Comparison of ENCODE assay signal across 8 cellular contexts in genomic region chr7:101243786-101244384, GRCh38. TPM values are rescaled to one million over a fixed set of nuclear protein-coding genes. Genes with fewer than 3 reads are reported as not detected.
DNase-seq lines count a peak whose midpoint lies in the region; ATAC-seq and TF ChIP-seq lines count a peak whose summit lies in the region.

No MANE protein-coding gene starts in this region.

- H3K4me1 ChIP-seq in NT2/D1 (ENCODE audit: insufficient read depth, insufficient read length) (peaks cover 7% of the 10 kb centered on the region), uterus (peaks cover 7 to 11% of the 10 kb centered on the region in 2 donors)

- H3K4me1 Mint-ChIP-seq in dendritic cell treated with granulocyte-macrophage colony-stimulating factor and Interleukin-4, amounts not matched to agents 40 ng/mL and 50 ng/mL, for 4 days (ENCODE audit: low read depth) = peaks cover 60% of the 10 kb centered on the region

- peaks cover 15% of the 10 kb centered on the region for H3K27me3 Mint-ChIP-seq in dendritic cell treated with granulocyte-macrophage colony-stimulating factor and Interleukin-4, amounts not matched to agents 40 ng/mL and 50 ng/mL, for 4 days

- H3K4me3 ChIP-seq in NT2/D1 (ENCODE audit: insufficient read length, low read depth) (peak overlapping the region; percentile 98), uterus (peak overlapping the region; percentile 85 to 92)

- peaks cover 51% of the 10 kb centered on the region for H3K36me3 ChIP-seq in NT2/D1 (ENCODE audit: insufficient read depth, insufficient read length, low read length)
- no peaks in the 10 kb centered on the region for H3K36me3 ChIP-seq in uterus

- peak overlapping the region; percentile 94 for H3K27ac Mint-ChIP-seq in dendritic cell treated with granulocyte-macrophage colony-stimulating factor and Interleukin-4, amounts not matched to agents 40 ng/mL and 50 ng/mL, for 4 days

- H3K9me3 ChIP-seq in NT2/D1 (ENCODE audit: insufficient read depth, low read length) (no peaks in the 10 kb centered on the region), uterus (no peaks in the 10 kb centered on the region)

- no peak for ATAC-seq in GM21825 (IDR thresholded peaks at IDR 0.05; ENCODE audit: unreplicated experiment)

- intact Hi-C loops in dendritic cell treated with granulocyte-macrophage colony-stimulating factor and Interleukin-4, amounts not matched to agents 40 ng/mL and 50 ng/mL, for 4 days (cut with micrococcal nuclease) = loop anchor here (1.0 to 5.0 kb wide), 3 partner anchors 8 to 97 kb away; partner anchors contain the start of gene PLOD3
- intact Hi-C loops in uterus (cut with DNase I; ENCODE audit: low total_unique reads) = no loop called here

- no peaks in the 10 kb centered on the region for H3K9me3 Mint-ChIP-seq in dendritic cell treated with granulocyte-macrophage colony-stimulating factor and Interleukin-4, amounts not matched to agents 40 ng/mL and 50 ng/mL, for 4 days

- H3K36me3 Mint-ChIP-seq in dendritic cell treated with granulocyte-macrophage colony-stimulating factor and Interleukin-4, amounts not matched to agents 40 ng/mL and 50 ng/mL, for 4 days (ENCODE audit: low read depth) = peaks cover 67% of the 10 kb centered on the region

- DNase-seq in NCI-H2029 (lab: John Stamatoyannopoulos, UW) (peak; percentile 43), NCI-H2029 treated with DMSO at 0.1 percent for 48 hours (lab: John Stamatoyannopoulos, UW) (no peak), NT2/D1 (ENCODE audit: low read depth, low spot score) (no peak), mesenteric fat pad (ENCODE audit: low spot score) (peak; percentile 96), uterus (peak in 1 of 2 donors; percentile 81), NCI-H1048 (lab: John Stamatoyannopoulos, UW) (no peak)

- TF ChIP-seq CTCF in uterus (IDR thresholded peaks at IDR 0.05) = peak in 1 of 4 experiments; percentile 91

- H3K27me3 ChIP-seq in NT2/D1 (ENCODE audit: insufficient read depth, insufficient read length) = no peaks in the 10 kb centered on the region
- no peaks in the 10 kb centered on the region for H3K27me3 ChIP-seq in uterus

- peak overlapping the region; percentile 98 to 99 for H3K27ac ChIP-seq in uterus

- TF ChIP-seq POLR2A in uterus (IDR thresholded peaks at IDR 0.05) = no peak

- peak overlapping the region; percentile 97 for H3K4me3 Mint-ChIP-seq in dendritic cell treated with granulocyte-macrophage colony-stimulating factor and Interleukin-4, amounts not matched to agents 40 ng/mL and 50 ng/mL, for 4 days

- peak overlapping the region; percentile 97 for H3K9ac ChIP-seq in NT2/D1 (ENCODE audit: insufficient read length, low read depth)

RNA-seq across cellular contexts. Expression of gene FIS1, which starts 1.0 kb away (rescaled TPM):
- 219 TPM for total RNA-seq in mesenteric fat pad
- total RNA-seq in uterus = 100 to 1,000 TPM; 129 to 251 (median 233) TPM

RNA-seq across cellular contexts. Expression of gene CLDN15, which starts 6.3 kb away (rescaled TPM):
- total RNA-seq in mesenteric fat pad (13.3 TPM), uterus (10 to 100 TPM in 2 of 4 donors, 1 to 10 TPM in 2; 5.6 to 49.4 (median 16.7) TPM)

RNA-seq across cellular contexts. Expression of gene ZNHIT1, which starts 25.9 kb away (rescaled TPM):
- total RNA-seq in mesenteric fat pad (74.8 TPM), uterus (10 to 100 TPM; 40.7 to 53.3 (median 52.0) TPM)

RNA-seq across cellular contexts. Expression of gene PLOD3, which starts 26.5 kb away (rescaled TPM):
- 74.3 TPM for total RNA-seq in mesenteric fat pad
- 10 to 100 TPM; 29.2 to 75.4 (median 34.1) TPM for total RNA-seq in uterus

RNA-seq across cellular contexts. Expression of gene MOGAT3, which starts 43.0 kb away (rescaled TPM):
- total RNA-seq in mesenteric fat pad (not detected), uterus (not detected)

Comparison
In these comparisons a context has a peak if more than half of its experiments do, and no peak if none do; other contexts are left out.
1. DNase-seq: peak in NCI-H2029 (single experiment) and mesenteric fat pad (single experiment); none in NCI-H2029 treated with DMSO at 0.1 percent for 48 hours (single experiment), NT2/D1 (single experiment) and NCI-H1048 (single experiment).